10 cellular contexts compared by ENCODE assay signal in the genomic region with DNA sequence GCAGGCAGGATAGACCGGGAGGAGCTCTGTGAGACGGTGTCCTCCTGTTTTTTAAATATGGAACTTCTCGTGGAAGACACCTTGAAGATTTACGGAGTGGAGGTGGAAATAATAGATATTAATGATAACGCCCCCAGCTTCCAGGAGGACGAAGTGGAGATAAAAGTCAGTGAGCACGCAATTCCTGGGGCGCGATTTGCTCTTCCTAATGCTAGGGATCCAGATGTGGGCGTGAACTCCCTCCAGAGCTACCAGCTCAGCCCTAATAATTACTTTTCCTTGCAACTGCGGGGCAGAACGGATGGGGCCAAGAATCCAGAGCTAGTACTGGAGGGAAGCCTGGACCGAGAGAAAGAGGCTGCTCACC. TPM values are rescaled to one million over a fixed set of nuclear protein-coding genes. Genes with fewer than 3 reads are reported as not detected.
DNase-seq lines count a peak whose midpoint lies in the region; ATAC-seq and TF ChIP-seq lines count a peak whose summit lies in the region.
"Had no signal": no experiment of that assay in that cellular context is flagged by ENCODE, and none has a peak within 500 bp of the region (broad histone marks: within the 10 kb centered on the region; RNA-seq: fewer than 3 reads in every experiment).

No MANE protein-coding gene starts in this region.

- DNase-seq in activated T-cell treated with anti-CD3 and anti-CD28 coated beads, Interleukin-2, amount 50 U/mL, for 72 hours = no peak
- DNase-seq in activated T-cell treated with anti-CD3 and anti-CD28 coated beads, Interleukin-2, amount 50 U/mL, for 48 hours = no peak
- no peak for DNase-seq in activated CD8-positive, alpha-beta T cell treated with anti-CD3 and anti-CD28 coated beads, Interleukin-2, amount 10 ng/mL, durations not matched to agents 7 days and 5 days
- DNase-seq in hepatocyte (ENCODE audit: low spot score) (no peak), stomach (no peak), prostate gland (ENCODE audit: low spot score) (no peak), HUDEP-2 (lab: John Stamatoyannopoulos, UW; ENCODE audit: unreplicated experiment in 76 of 76) (no peak), NCI-H446 treated with DMSO at 0.1 percent for 48 hours (lab: John Stamatoyannopoulos, UW) (no peak)
- DNase-seq: NCI-H1048, SIG-M5 had no signal

- peak overlapping the region; percentile 38 for H3K27ac Mint-ChIP-seq in activated T-cell treated with anti-CD3 and anti-CD28 coated beads, Interleukin-2, amount 50 U/mL, for 72 hours
- H3K27ac Mint-ChIP-seq in activated CD8-positive, alpha-beta T cell treated with anti-CD3 and anti-CD28 coated beads, Interleukin-2, amount 10 ng/mL, durations not matched to agents 7 days and 5 days = no peak overlapping the region

- H3K27me3 ChIP-seq in hepatocyte = no peaks in the 10 kb centered on the region
- H3K27me3 ChIP-seq in stomach = peaks cover 0 to 75% (median 20%) of the 10 kb centered on the region in 3 donors
- no peaks in the 10 kb centered on the region for H3K27me3 ChIP-seq in prostate gland (replicated peaks; ENCODE audit: insufficient read depth)

- peak overlapping the region; percentile 85 to 87 for H3K4me3 Mint-ChIP-seq in activated T-cell treated with anti-CD3 and anti-CD28 coated beads, Interleukin-2, amount 50 U/mL, for 72 hours
- H3K4me3 Mint-ChIP-seq in activated CD8-positive, alpha-beta T cell treated with anti-CD3 and anti-CD28 coated beads, Interleukin-2, amount 10 ng/mL, durations not matched to agents 7 days and 5 days = peak overlapping the region; percentile 69

- peaks cover 19 to 34% of the 10 kb centered on the region in 2 donors for H3K36me3 Mint-ChIP-seq in activated T-cell treated with anti-CD3 and anti-CD28 coated beads, Interleukin-2, amount 50 U/mL, for 72 hours (ENCODE audit: insufficient read depth in 2 of 2)
- H3K36me3 Mint-ChIP-seq in activated CD8-positive, alpha-beta T cell treated with anti-CD3 and anti-CD28 coated beads, Interleukin-2, amount 10 ng/mL, durations not matched to agents 7 days and 5 days (ENCODE audit: low read depth) = peaks cover 29% of the 10 kb centered on the region

- H4K20me1 ChIP-seq in hepatocyte (ENCODE audit: insufficient read depth, poor library complexity, severe bottlenecking) = no peaks in the 10 kb centered on the region

- WGBS in hepatocyte (ENCODE audit: low lambda C conversion rate, missing lambda C conversion rate) = 72% methylated on average over 13 of the region's 13 CpGs
- WGBS in stomach, 5 donors = 9 to 15% (median 10%) methylated on average over 13 of the region's 13 CpGs
- 12% methylated on average over 13 of the region's 13 CpGs for WGBS in prostate gland

- peaks cover 13% of the 10 kb centered on the region for H3K79me2 ChIP-seq in hepatocyte

- no peak for ATAC-seq in activated T-cell treated with anti-CD3 and anti-CD28 coated beads, Interleukin-2, amount 50 U/mL, for 72 hours (replicated peaks in 1 of 2)
- no peak for ATAC-seq in activated CD8-positive, alpha-beta T cell treated with anti-CD3 and anti-CD28 coated beads, Interleukin-2, amount 10 ng/mL, durations not matched to agents 7 days and 5 days

- no peak for TF ChIP-seq CTCF in hepatocyte (IDR thresholded peaks at IDR 0.05; ENCODE audit: poor library complexity)
- no peak for TF ChIP-seq CTCF in stomach (IDR thresholded peaks at IDR 0.05)
- TF ChIP-seq CTCF in prostate gland (IDR thresholded peaks at IDR 0.05) = no peak

- CTCF ChIA-PET in activated CD8-positive, alpha-beta T cell treated with anti-CD3 and anti-CD28 coated beads, Interleukin-2, amount 10 ng/mL, durations not matched to agents 7 days and 5 days (lab: Charles Lee) = interaction anchor here (0.7 to 3.2 kb wide), 25 partner anchors 9 to 1376 kb away, joined by 3 to 28 read pairs (median 5); a partner anchor contains a TSS

- TF ChIP-seq EP300 in stomach (IDR thresholded peaks at IDR 0.05) = no peak

- H3K36me3 ChIP-seq in hepatocyte (replicated peaks; ENCODE audit: insufficient read depth, low read depth) (peaks cover 14% of the 10 kb centered on the region), stomach (peaks cover 0 to 29% (median 3%) of the 10 kb centered on the region in 4 donors), prostate gland (no peaks in the 10 kb centered on the region)

- no peak for TF ChIP-seq POLR2A in stomach (IDR thresholded peaks at IDR 0.05)
- no peak for TF ChIP-seq POLR2A in prostate gland (IDR thresholded peaks at IDR 0.05)

- peak overlapping the region; percentile 60 for H3K4me2 ChIP-seq in hepatocyte

- peaks cover 88% of the 10 kb centered on the region for H3K27me3 Mint-ChIP-seq in activated T-cell treated with anti-CD3 and anti-CD28 coated beads, Interleukin-2, amount 50 U/mL, for 72 hours (ENCODE audit: low read depth)
- H3K27me3 Mint-ChIP-seq in activated CD8-positive, alpha-beta T cell treated with anti-CD3 and anti-CD28 coated beads, Interleukin-2, amount 10 ng/mL, durations not matched to agents 7 days and 5 days (ENCODE audit: low read depth) = peaks cover 58% of the 10 kb centered on the region

- H3K9me2 ChIP-seq in hepatocyte (replicated peaks; ENCODE audit: insufficient read depth) = no peaks in the 10 kb centered on the region

- intact Hi-C loops in stomach (cut with DNase I; ENCODE audit: low total_unique reads) = no loop called here
- intact Hi-C loops in prostate gland (cut with DNase I) = no loop called here

- POLR2A ChIA-PET in activated CD8-positive, alpha-beta T cell treated with anti-CD3 and anti-CD28 coated beads, Interleukin-2, amount 10 ng/mL, durations not matched to agents 7 days and 5 days (lab: Charles Lee) = no interaction called here

- H3K4me3 ChIP-seq in hepatocyte (peak overlapping the region; percentile 29), stomach (peak overlapping the region; percentile 9 to 35 (median 23)), prostate gland (no peak overlapping the region)

- H3K4me1 ChIP-seq in hepatocyte (ENCODE audit: insufficient read depth) (no peaks in the 10 kb centered on the region), stomach (peaks cover 0 to 29% (median 9%) of the 10 kb centered on the region in 4 donors), prostate gland (replicated peaks) (no peaks in the 10 kb centered on the region)

- no peak overlapping the region for H2AFZ ChIP-seq in hepatocyte

- peaks cover 5 to 12% of the 10 kb centered on the region in 2 donors for H3K9me3 Mint-ChIP-seq in activated T-cell treated with anti-CD3 and anti-CD28 coated beads, Interleukin-2, amount 50 U/mL, for 72 hours
- peaks cover 24% of the 10 kb centered on the region for H3K9me3 Mint-ChIP-seq in activated CD8-positive, alpha-beta T cell treated with anti-CD3 and anti-CD28 coated beads, Interleukin-2, amount 10 ng/mL, durations not matched to agents 7 days and 5 days (ENCODE audit: insufficient read depth)

- no peak overlapping the region for H3K27ac ChIP-seq in hepatocyte
- H3K27ac ChIP-seq in stomach = no peak overlapping the region
- H3K27ac ChIP-seq in prostate gland = no peak overlapping the region

- peaks cover 20% of the 10 kb centered on the region for H3K4me1 Mint-ChIP-seq in activated T-cell treated with anti-CD3 and anti-CD28 coated beads, Interleukin-2, amount 50 U/mL, for 72 hours (ENCODE audit: low read depth)
- H3K4me1 Mint-ChIP-seq in activated CD8-positive, alpha-beta T cell treated with anti-CD3 and anti-CD28 coated beads, Interleukin-2, amount 10 ng/mL, durations not matched to agents 7 days and 5 days (ENCODE audit: low read depth) = peaks cover 11% of the 10 kb centered on the region

- H3K9me3 ChIP-seq in hepatocyte (ENCODE audit: low read depth) (peaks cover 77% of the 10 kb centered on the region), stomach (peaks cover 66 to 100% (median 97%) of the 10 kb centered on the region in 4 donors), prostate gland (no peaks in the 10 kb centered on the region)

RNA-seq across cellular contexts. Expression of a gene that starts 0.6 kb away (rescaled TPM):
- total RNA-seq in activated T-cell treated with anti-CD3 and anti-CD28 coated beads, Interleukin-2, amount 50 U/mL, for 72 hours = under 1 TPM in 1 of 2 donors, not detected in 1; 0.22 TPM
- under 1 TPM in 1 of 2 experiments, not detected in 1; 0.05 TPM for total RNA-seq in activated CD8-positive, alpha-beta T cell treated with anti-CD3 and anti-CD28 coated beads, Interleukin-2, amount 10 ng/mL, durations not matched to agents 7 days and 5 days
- total RNA-seq in hepatocyte (1.8 and 2.7 TPM in 2 replicates), stomach (10 to 100 TPM in 1 of 5 donors, 1 to 10 TPM in 3, under 1 TPM in 1; 0.45 to 15.2 (median 2.9) TPM), prostate gland (1 to 10 TPM; 2.9 to 3.4 TPM)
- polyA plus RNA-seq in hepatocyte (1.8 TPM in 2 replicates), stomach (under 1 TPM; 0.25 to 0.48 (median 0.31) TPM)

RNA-seq across cellular contexts. Expression of a gene that starts 4.0 kb away (rescaled TPM):
- under 1 TPM in 1 of 2 donors, not detected in 1; 0.17 TPM for total RNA-seq in activated T-cell treated with anti-CD3 and anti-CD28 coated beads, Interleukin-2, amount 50 U/mL, for 72 hours
- not detected for total RNA-seq in activated CD8-positive, alpha-beta T cell treated with anti-CD3 and anti-CD28 coated beads, Interleukin-2, amount 10 ng/mL, durations not matched to agents 7 days and 5 days
- total RNA-seq in hepatocyte (6.9 and 8.8 TPM in 2 replicates), stomach (10 to 100 TPM in 3 of 5 donors, 1 to 10 TPM in 2; 3.6 to 19.3 (median 16.8) TPM), prostate gland (10 to 100 TPM in 1 of 2 donors, 1 to 10 TPM in 1; 7.0 to 14.6 TPM)
- polyA plus RNA-seq in hepatocyte (6.7 and 8.4 TPM in 2 replicates), stomach (under 1 TPM; 0.56 to 0.61 (median 0.58) TPM)

RNA-seq across cellular contexts. Expression of a gene that starts 8.7 kb away (rescaled TPM):
- under 1 TPM; 0.12 TPM for total RNA-seq in activated T-cell treated with anti-CD3 and anti-CD28 coated beads, Interleukin-2, amount 50 U/mL, for 72 hours
- not detected for total RNA-seq in activated CD8-positive, alpha-beta T cell treated with anti-CD3 and anti-CD28 coated beads, Interleukin-2, amount 10 ng/mL, durations not matched to agents 7 days and 5 days
- total RNA-seq in hepatocyte (4.5 and 6.7 TPM in 2 replicates), stomach (1 to 10 TPM in 3 of 5 donors, under 1 TPM in 1, not detected in 1; 0.89 to 7.0 (median 4.5) TPM), prostate gland (10 to 100 TPM in 1 of 2 donors, 1 to 10 TPM in 1; 6.7 to 11.1 TPM)
- polyA plus RNA-seq in hepatocyte (3.0 and 3.9 TPM in 2 replicates), stomach (under 1 TPM; 0.15 to 0.65 (median 0.44) TPM)

RNA-seq across cellular contexts. Expression of a gene that starts 8.8 kb away (rescaled TPM):
- total RNA-seq in activated T-cell treated with anti-CD3 and anti-CD28 coated beads, Interleukin-2, amount 50 U/mL, for 72 hours = under 1 TPM; 0.12 to 0.17 TPM
- not detected for total RNA-seq in activated CD8-positive, alpha-beta T cell treated with anti-CD3 and anti-CD28 coated beads, Interleukin-2, amount 10 ng/mL, durations not matched to agents 7 days and 5 days
- 0.70 and 0.96 TPM in 2 replicates for total RNA-seq in hepatocyte
- polyA plus RNA-seq in hepatocyte = 0.66 and 1.1 TPM in 2 replicates
- 1 to 10 TPM in 4 of 5 donors, under 1 TPM in 1; 0.58 to 7.4 (median 5.4) TPM for total RNA-seq in stomach
- under 1 TPM in 2 of 3 donors, not detected in 1; 0.12 to 0.20 TPM for polyA plus RNA-seq in stomach
- total RNA-seq in prostate gland = 1 to 10 TPM; 3.8 to 6.8 TPM

RNA-seq across cellular contexts. Expression of a gene that starts 13.7 kb away (rescaled TPM):
- total RNA-seq in activated T-cell treated with anti-CD3 and anti-CD28 coated beads, Interleukin-2, amount 50 U/mL, for 72 hours = under 1 TPM in 1 of 2 donors, not detected in 1; 0.09 TPM
- not detected for total RNA-seq in activated CD8-positive, alpha-beta T cell treated with anti-CD3 and anti-CD28 coated beads, Interleukin-2, amount 10 ng/mL, durations not matched to agents 7 days and 5 days
- total RNA-seq in hepatocyte (11.6 and 13.6 TPM in 2 replicates), stomach (1 to 10 TPM in 3 of 5 donors, under 1 TPM in 1, not detected in 1; 0.29 to 6.2 (median 4.9) TPM), prostate gland (10 to 100 TPM in 1 of 2 donors, 1 to 10 TPM in 1; 5.2 to 11.0 TPM)
- polyA plus RNA-seq in hepatocyte (13.1 and 15.7 TPM in 2 replicates), stomach (under 1 TPM in 2 of 3 donors, not detected in 1; 0.31 to 0.50 TPM)

Comparison
In these comparisons a context has a peak if more than half of its experiments do, and no peak if none do; other contexts are left out.
1. H3K4me3 ChIP-seq: peak in hepatocyte (single experiment) and stomach (4 of 4); none in prostate gland (0 of 2).